In the genomic region with DNA sequence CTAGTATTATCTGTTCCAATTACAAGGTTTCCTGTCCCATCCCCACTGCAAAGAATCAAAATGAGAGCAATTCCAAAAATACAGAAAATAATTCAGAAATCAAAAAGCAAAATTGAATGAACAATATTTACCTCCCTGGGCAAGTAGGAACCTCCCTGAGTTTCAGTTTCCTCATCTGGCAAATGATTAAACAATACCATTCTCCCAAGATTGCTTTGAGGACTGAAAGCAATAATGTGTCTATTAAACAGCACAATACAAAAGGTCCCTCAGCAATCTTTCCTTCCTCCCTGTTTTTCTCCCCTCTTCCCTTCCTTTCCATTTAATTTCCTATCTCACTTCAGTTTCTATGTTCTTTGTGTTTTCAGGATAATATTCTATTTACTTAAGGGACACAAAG, we compare ENCODE assay signal across 23 cellular contexts.
DNase-seq lines count a peak whose midpoint lies in the region; ATAC-seq, FAIRE-seq and TF ChIP-seq lines count a peak whose summit lies in the region.
"Had no signal": no experiment of that assay in that cellular context is flagged by ENCODE, and none has a peak within 500 bp of the region (broad histone marks: within the 10 kb centered on the region; RNA-seq: fewer than 3 reads in every experiment).

No MANE protein-coding gene starts in this region.

- no peaks in the 10 kb centered on the region for H3K36me3 Mint-ChIP-seq in endothelial cell (ENCODE audit: low read depth, unreplicated experiment)
- H3K36me3 Mint-ChIP-seq: CD8-positive, alpha-beta T cell had no signal

- H3K27me3 Mint-ChIP-seq in endothelial cell (ENCODE audit: unreplicated experiment) = no peaks in the 10 kb centered on the region

- no peaks in the 10 kb centered on the region for H3K9me3 ChIP-seq in pancreas
- no peaks in the 10 kb centered on the region for H3K9me3 ChIP-seq in heart left ventricle
- H3K9me3 ChIP-seq: HAP-1, MG63, SJCRH30 had no signal

- FAIRE-seq in pancreas (lab: Jason Lieb, UNC) = no peak
- FAIRE-seq: G401.6, GM12892 had no signal

- peak; percentile 66 for DNase-seq in DMS53 (lab: John Stamatoyannopoulos, UW)
- DNase-seq in DMS53 treated with DMSO at 0.1 percent for 48 hours (lab: John Stamatoyannopoulos, UW; ENCODE audit: unreplicated experiment) = no peak
- peak; percentile 63 for DNase-seq in HT-29 (ENCODE audit: low spot score)
- no peak for DNase-seq in endothelial cell (ENCODE audit: low spot score)
- DNase-seq in pancreas = no peak
- no peak for DNase-seq in mucosa of gallbladder (ENCODE audit: low spot score)
- no peak for DNase-seq in RPMI8226
- no peak for DNase-seq in heart left ventricle
- DNase-seq: AML-193; C1 segment of cervical spinal cord; CD8-positive, alpha-beta T cell; NCI-H1417; NCI-H187 treated with DMSO at 0.1 percent for 48 hours; NCI-H2227 treated with DMSO at 0.1 percent for 48 hours; NCI-H510A; NCI-H748 treated with DMSO at 0.1 percent for 48 hours; SJCRH30 had no signal

- intact Hi-C loops in pancreas (cut with DNase I) = no loop called here
- intact Hi-C loops in heart left ventricle (cut with DNase I) = no loop called here

- H3K4me1 ChIP-seq in pancreas (peaks cover 0 to 5% (median 4%) of the 10 kb centered on the region in 3 donors), heart left ventricle (no peaks in the 10 kb centered on the region)
- H3K4me1 ChIP-seq: HAP-1, SJCRH30 had no signal

- H3K27ac ChIP-seq in pancreas = peak overlapping the region in 2 of 4 donors; percentile 6 to 23
- no peak overlapping the region for H3K27ac ChIP-seq in heart left ventricle
- H3K27ac ChIP-seq: 22Rv1, SJCRH30 had no signal

- no peak overlapping the region for H3K4me3 Mint-ChIP-seq in endothelial cell (ENCODE audit: unreplicated experiment)
- H3K4me3 Mint-ChIP-seq: CD8-positive, alpha-beta T cell had no signal

- H3K9me3 Mint-ChIP-seq in endothelial cell (ENCODE audit: unreplicated experiment) = no peaks in the 10 kb centered on the region
- H3K9me3 Mint-ChIP-seq: CD8-positive, alpha-beta T cell had no signal

- no peaks in the 10 kb centered on the region for H3K36me3 ChIP-seq in pancreas
- no peaks in the 10 kb centered on the region for H3K36me3 ChIP-seq in heart left ventricle
- H3K36me3 ChIP-seq: HAP-1, MG63, SJCRH30 had no signal

- peak overlapping the region; percentile 75 for H3K27ac Mint-ChIP-seq in endothelial cell (ENCODE audit: unreplicated experiment)
- H3K27ac Mint-ChIP-seq: CD8-positive, alpha-beta T cell had no signal

- TF ChIP-seq CTCF in endothelial cell (IDR thresholded peaks at IDR 0.05; ENCODE audit: unreplicated experiment) (no peak), pancreas (IDR thresholded peaks at IDR 0.05) (no peak), heart left ventricle (IDR thresholded peaks at IDR 0.05) (no peak)

- ATAC-seq in pancreas (peak in 3 of 4 donors; percentile 47 to 84 (median 79)), heart left ventricle (no peak)
- ATAC-seq: CD8-positive, alpha-beta T cell had no signal

- no peak for TF ChIP-seq POLR2A in heart left ventricle (IDR thresholded peaks at IDR 0.05)

- H3K4me3 ChIP-seq in pancreas = no peak overlapping the region
- H3K4me3 ChIP-seq in heart left ventricle = no peak overlapping the region
- H3K4me3 ChIP-seq: GM23248, HAP-1, MG63, SJCRH30 had no signal

- H3K4me1 Mint-ChIP-seq in endothelial cell (ENCODE audit: unreplicated experiment) = peaks cover 30% of the 10 kb centered on the region

- H3K27me3 ChIP-seq in pancreas (no peaks in the 10 kb centered on the region), heart left ventricle (no peaks in the 10 kb centered on the region)
- H3K27me3 ChIP-seq: MG63, SJCRH30 had no signal

Comparison
In these comparisons a context has a peak if more than half of its experiments do, and no peak if none do; other contexts are left out.
1. DNase-seq: peak in DMS53 (single experiment) and HT-29 (single experiment); none in DMS53 treated with DMSO at 0.1 percent for 48 hours (single experiment), endothelial cell (single experiment), pancreas (0 of 6), mucosa of gallbladder (single experiment), RPMI8226 (single experiment) and heart left ventricle (0 of 5).
2. ATAC-seq: peak in pancreas (3 of 4); none in heart left ventricle (0 of 4).